Comparison of ENCODE assay signal across 1 cellular context in genomic region chr16:4654387-4654901, GRCh38.
TF ChIP-seq lines count a peak whose summit lies in the region.

No MANE protein-coding gene starts in this region.

TF ChIP-seq in GM23338, 12 proteins besides CTCF, POLR2A, EP300 and RAD21 (continued from another document):
- no peak for TF ChIP-seq ZNF462 (CRISPR knock-in tag; IDR thresholded peaks at IDR 0.05)
